Comparison of ENCODE assay signal across 8 cellular contexts in genomic region chr19:57389730-57390598, GRCh38. TPM values are rescaled to one million over a fixed set of nuclear protein-coding genes. Genes with fewer than 3 reads are reported as not detected.
A peak's percentile ranks its signal among the peaks of the same experiment; 100 is the strongest.
DNase-seq lines count a peak whose midpoint lies in the region; ATAC-seq and TF ChIP-seq lines count a peak whose summit lies in the region.

ZNF548 (plus strand) TSS chr19:57389854; CDS start chr19:57390100, 246 bp downstream.

- peaks cover 12% of the 10 kb centered on the region for H3K36me3 ChIP-seq in right atrium auricular region
- no peaks in the 10 kb centered on the region for H3K36me3 ChIP-seq in uterus

- H3K4me1 ChIP-seq in right atrium auricular region (peaks cover 0 to 18% of the 10 kb centered on the region in 2 donors), uterus (no peaks in the 10 kb centered on the region)

- H3K9me3 ChIP-seq in right atrium auricular region (no peaks in the 10 kb centered on the region), uterus (peaks cover 0 to 23% of the 10 kb centered on the region in 2 donors)

- H3K27me3 ChIP-seq in right atrium auricular region (no peaks in the 10 kb centered on the region), uterus (no peaks in the 10 kb centered on the region)

- ATAC-seq in GM18498 (IDR thresholded peaks at IDR 0.05; ENCODE audit: unreplicated experiment) = peak; percentile 98
- ATAC-seq in HG02938 (IDR thresholded peaks at IDR 0.05; ENCODE audit: unreplicated experiment) = peak; percentile 99

- H3K4me3 ChIP-seq in right atrium auricular region (peak within 1 kb of the TSS; percentile 82 to 92), uterus (peak within 1 kb of the TSS; percentile 78)

- TF ChIP-seq CTCF in right atrium auricular region (IDR thresholded peaks at IDR 0.05) (peak in 1 of 2 donors; percentile 29), uterus (IDR thresholded peaks at IDR 0.05) (peak in 3 of 4 experiments; percentile 20 to 48 (median 46))

- intact Hi-C loops in T-helper 2 cell treated with Interferon-gamma antibody and Interleukin-4, amounts not matched to agents 100 ng/mL and 5 ng/mL, for 36 hours (cut with micrococcal nuclease) = loop anchor here (1.0 to 5.0 kb wide), 9 partner anchors 21 to 199 kb away; partner anchors contain the start of genes TRAPPC2B, ZNF17, ZNF264 and ZNF304
- intact Hi-C loops in uterus (cut with DNase I; ENCODE audit: low total_unique reads) = no loop called here

- DNase-seq in NCI-H187 treated with DMSO at 0.1 percent for 48 hours (lab: John Stamatoyannopoulos, UW) = peak; percentile 72
- peak; percentile 81 to 99 (median 97) for DNase-seq in anterior cingulate cortex (lab: John Stamatoyannopoulos, UW)
- DNase-seq in right atrium auricular region (ENCODE audit: low spot score) = peak; percentile 99
- peak; percentile 98 for DNase-seq in pulmonary artery endothelial cell (ENCODE audit: low read depth, low spot score)
- peak; percentile 94 to 96 for DNase-seq in uterus

- TF ChIP-seq POLR2A in uterus (IDR thresholded peaks at IDR 0.05) = peak; percentile 64 to 66

- H3K27ac ChIP-seq in right atrium auricular region = peak within 1 kb of the TSS; percentile 92 to 96
- peak within 1 kb of the TSS; percentile 89 for H3K27ac ChIP-seq in uterus

RNA-seq across cellular contexts. Expression of gene ZNF548, which starts in this region (rescaled TPM):
- total RNA-seq in T-helper 2 cell treated with Interferon-gamma antibody and Interleukin-4, amounts not matched to agents 100 ng/mL and 5 ng/mL, for 36 hours = 17.1 and 19.9 TPM in 2 replicates
- 10 to 100 TPM; 11.1 to 18.3 TPM for total RNA-seq in right atrium auricular region
- total RNA-seq in pulmonary artery endothelial cell = 14.2 and 16.6 TPM in 2 replicates
- total RNA-seq in uterus = 10 to 100 TPM; 12.6 to 77.9 (median 53.1) TPM

Comparison
In these comparisons a context has a peak if more than half of its experiments do, and no peak if none do; other contexts are left out.
1. Peak in every context shown above with its lines: DNase-seq, ATAC-seq, H3K4me3 ChIP-seq and H3K27ac ChIP-seq.